ENCODE assay signal across 31 cellular contexts in genomic region chr17:16073845-16074244, GRCh38.
"Had no signal": no experiment of that assay in that cellular context is flagged by ENCODE, and none has a peak within 500 bp of the region (broad histone marks: within the 10 kb centered on the region; RNA-seq: fewer than 3 reads in every experiment).

No MANE protein-coding gene starts in this region.

- DNase-seq: activated CD4-positive, alpha-beta T cell treated with anti-CD3 and anti-CD28 coated beads for 48 hours; activated CD4-positive, alpha-beta T cell treated with anti-CD3 and anti-CD28 coated beads, Interleukin-2, amount 50 U/mL, for 48 hours; activated CD8-positive, alpha-beta memory T cell treated with anti-CD3 and anti-CD28 coated beads, Interleukin-2, amount 50 U/mL, for 48 hours; activated effector memory CD4-positive, alpha-beta T cell treated with Interleukin-2 at 50 U/mL for 16 hours; activated naive CD4-positive, alpha-beta T cell treated with anti-CD3 and anti-CD28 coated beads for 36 hours; activated T-cell treated with anti-CD3 and anti-CD28 coated beads, Interleukin-2, amount 50 U/mL, for 48 hours; anterior cingulate cortex; colonic mucosa; effector CD8-positive, alpha-beta T cell; left ventricle myocardium inferior; mesendoderm; mucosa of descending colon; ovary; retina; stimulated activated CD4-positive, alpha-beta T cell treated with anti-CD3 and anti-CD28 coated beads, Interleukin-12 subunit alpha, Interleukin-12 subunit beta, amount 100 ng/mL, for 4 hours; stimulated activated CD4-positive, alpha-beta T cell treated with anti-CD3 and anti-CD28 coated beads, Interleukin-4, amount 100 ng/mL, for 1 hour; stimulated activated naive CD8-positive, alpha-beta T cell treated with anti-CD3 and anti-CD28 coated beads, Interleukin-15, amount 100 ng/mL, for 72 hours; substantia nigra; T-cell; upper lobe of left lung had no signal

- H3K9me3 ChIP-seq: colonic mucosa, left ventricle myocardium inferior, mucosa of descending colon, neutrophil, ovary, prostate gland, upper lobe of left lung, vagina had no signal

- H3K4me3 Mint-ChIP-seq: activated naive CD4-positive, alpha-beta T cell treated with anti-CD3 and anti-CD28 coated beads for 36 hours; central memory CD8-positive, alpha-beta T cell; natural killer cell treated with Interleukin-12 subunit alpha and Interleukin-12 subunit beta and Interleukin-15 and Interleukin-18, amount 100 ng/mL, for 72 hours; stimulated activated naive CD8-positive, alpha-beta T cell treated with anti-CD3 and anti-CD28 coated beads, Interleukin-15, amount 100 ng/mL, for 72 hours; T-cell; T-helper 2 cell treated with Interferon-gamma antibody and Interleukin-4, amounts not matched to agents 5 μg/mL and 100 μg/mL, for 36 hours had no signal

- H3K9me3 Mint-ChIP-seq: activated naive CD4-positive, alpha-beta T cell treated with anti-CD3 and anti-CD28 coated beads for 36 hours; central memory CD8-positive, alpha-beta T cell; natural killer cell treated with Interleukin-12 subunit alpha and Interleukin-12 subunit beta and Interleukin-15 and Interleukin-18, amount 100 ng/mL, for 72 hours; stimulated activated naive CD8-positive, alpha-beta T cell treated with anti-CD3 and anti-CD28 coated beads, Interleukin-15, amount 100 ng/mL, for 72 hours; T-cell; T-helper 2 cell treated with Interferon-gamma antibody and Interleukin-4, amounts not matched to agents 5 μg/mL and 100 μg/mL, for 36 hours had no signal

- H3K27ac ChIP-seq: colonic mucosa, left ventricle myocardium inferior, neutrophil, ovary, prostate gland, skin epidermis, upper lobe of left lung, vagina, VCaP had no signal

- H3K4me1 ChIP-seq: colonic mucosa, left ventricle myocardium inferior, prostate gland, upper lobe of left lung, vagina had no signal

- H3K27me3 ChIP-seq: colonic mucosa, neutrophil, ovary, upper lobe of left lung had no signal

- H3K4me1 Mint-ChIP-seq: T-cell had no signal

- H3K4me3 ChIP-seq: colonic mucosa, left ventricle myocardium inferior, lung, mucosa of descending colon, ovary, prostate gland, skin epidermis, upper lobe of left lung, vagina had no signal

- H3K27me3 Mint-ChIP-seq: central memory CD8-positive, alpha-beta T cell; natural killer cell treated with Interleukin-12 subunit alpha and Interleukin-12 subunit beta and Interleukin-15 and Interleukin-18, amount 100 ng/mL, for 72 hours; stimulated activated naive CD8-positive, alpha-beta T cell treated with anti-CD3 and anti-CD28 coated beads, Interleukin-15, amount 100 ng/mL, for 72 hours; T-cell had no signal

- H3K36me3 ChIP-seq: ovary, prostate gland had no signal

- ATAC-seq: activated CD4-positive, CD25-positive, alpha-beta regulatory T cell treated with anti-CD3 and anti-CD28 coated beads, Interleukin-2, amount 50 U/mL, for 24 hours; mucosa of descending colon; natural killer cell treated with Interleukin-12 subunit alpha and Interleukin-12 subunit beta and Interleukin-15 and Interleukin-18, amount 100 ng/mL, for 72 hours; sciatic nerve; stimulated activated naive CD8-positive, alpha-beta T cell treated with anti-CD3 and anti-CD28 coated beads, Interleukin-15, amount 100 ng/mL, for 72 hours; T-cell had no signal

- H3K27ac Mint-ChIP-seq: activated naive CD4-positive, alpha-beta T cell treated with anti-CD3 and anti-CD28 coated beads for 36 hours; natural killer cell treated with Interleukin-12 subunit alpha and Interleukin-12 subunit beta and Interleukin-15 and Interleukin-18, amount 100 ng/mL, for 72 hours; stimulated activated naive CD8-positive, alpha-beta T cell treated with anti-CD3 and anti-CD28 coated beads, Interleukin-15, amount 100 ng/mL, for 72 hours; T-helper 2 cell treated with Interferon-gamma antibody and Interleukin-4, amounts not matched to agents 5 μg/mL and 100 μg/mL, for 36 hours had no signal
